ENCODE assay signal across 8 cellular contexts in the genomic region with DNA sequence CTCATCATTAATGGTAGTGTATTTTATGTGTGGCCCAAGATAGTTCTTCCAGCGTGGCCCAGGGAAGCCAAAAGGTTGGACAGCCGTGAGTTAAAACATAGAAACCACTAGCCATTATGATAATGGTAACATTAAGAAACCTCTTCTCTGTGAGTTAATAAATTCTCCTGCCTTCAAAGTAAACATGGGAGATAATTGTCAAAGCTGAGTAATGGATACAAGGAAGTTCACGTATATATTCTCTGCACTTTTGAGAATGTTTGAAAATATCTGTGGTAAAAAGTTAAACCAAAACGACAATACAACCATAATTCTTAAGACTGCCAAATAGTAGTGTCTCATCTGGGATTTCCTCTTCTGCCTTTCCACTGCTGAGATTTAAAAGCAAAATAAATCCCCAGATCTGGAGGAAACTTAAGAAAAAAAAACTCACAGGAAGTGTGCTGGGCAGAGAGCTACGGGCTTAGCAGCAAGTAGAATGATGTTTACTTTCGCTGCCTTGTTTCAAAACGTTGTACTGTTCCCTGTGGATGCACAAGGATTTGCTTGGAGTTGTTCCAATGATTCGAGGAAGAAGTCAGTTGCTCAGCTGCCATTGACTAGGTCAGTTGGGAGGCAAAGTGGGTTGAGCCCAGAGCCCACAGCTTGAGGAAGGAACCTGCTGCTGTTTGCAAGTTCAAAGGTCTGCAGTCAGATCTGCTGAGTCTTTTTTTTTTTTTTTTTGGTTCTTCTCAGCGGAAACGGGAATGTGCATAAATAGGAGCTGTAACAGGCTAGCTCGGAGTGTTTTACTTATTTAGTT. TPM values are rescaled to one million over a fixed set of nuclear protein-coding genes. Genes with fewer than 3 reads are reported as not detected.
DNase-seq lines count a peak whose midpoint lies in the region; ATAC-seq and TF ChIP-seq lines count a peak whose summit lies in the region.

No MANE protein-coding gene starts in this region.

- no peak for ATAC-seq in DND-41 (ENCODE audit: insufficient read depth, low read depth)
- no peak for ATAC-seq in HG03280 (IDR thresholded peaks at IDR 0.05; ENCODE audit: unreplicated experiment)
- ATAC-seq in HG03196 (IDR thresholded peaks at IDR 0.05; ENCODE audit: unreplicated experiment): no peak

- H2AFZ ChIP-seq in DND-41 (ENCODE audit: low read depth, low read length): peak overlapping the region; percentile 89

- peaks cover 40% of the 10 kb centered on the region for H3K79me2 ChIP-seq in DND-41 (ENCODE audit: insufficient read depth, low read length)

- H3K4me3 ChIP-seq in DND-41 (ENCODE audit: low read depth in 1 of 2, low read length in 2 of 2) (peak overlapping the region; percentile 44 to 78; a peak in 3 of 4 replicates), LNCaP clone FGC (ENCODE audit: low read depth, low read length) (peak overlapping the region; percentile 73)

- no peaks in the 10 kb centered on the region for H4K20me1 ChIP-seq in DND-41 (ENCODE audit: insufficient read depth, low read length)

- peaks cover 1% of the 10 kb centered on the region for H3K27me3 Mint-ChIP-seq in endothelial cell (ENCODE audit: unreplicated experiment)

- peak overlapping the region; percentile 74 for H3K4me2 ChIP-seq in DND-41 (ENCODE audit: insufficient read depth, low read length)

- POLR2A ChIA-PET in GM10248 (lab: Yijun Ruan, JAX): interaction anchor here (0.5 to 3.9 kb wide), 6 partner anchors 10 to 144 kb away, joined by 3 to 25 read pairs (median 6); no protein-coding TSS in a partner anchor

- peaks cover 38% of the 10 kb centered on the region for H3K4me1 ChIP-seq in DND-41 (ENCODE audit: insufficient read depth, low read length)

- CTCF ChIA-PET in GM10248 (lab: Yijun Ruan, JAX): interaction anchor here (1.0 to 3.0 kb wide), 9 partner anchors 10 to 70 kb away, joined by 3 to 9 read pairs (median 4); no protein-coding TSS in a partner anchor

- no peaks in the 10 kb centered on the region for H3K9me3 Mint-ChIP-seq in endothelial cell (ENCODE audit: unreplicated experiment)

- H3K36me3 ChIP-seq in DND-41 (ENCODE audit: insufficient read depth, low read length): peaks cover 14% of the 10 kb centered on the region

- peaks cover 18% of the 10 kb centered on the region for H3K4me1 Mint-ChIP-seq in endothelial cell (ENCODE audit: unreplicated experiment)

- TF ChIP-seq CTCF in DND-41 (IDR thresholded peaks at IDR 0.05; ENCODE audit: borderline replicate concordance, extremely low read depth, low read length, poor library complexity, severe bottlenecking) (no peak), LNCaP clone FGC (IDR thresholded peaks at IDR 0.05; ENCODE audit: control insufficient read depth, extremely low read depth, insufficient read depth) (no peak), endothelial cell (IDR thresholded peaks at IDR 0.05; ENCODE audit: unreplicated experiment) (no peak), GM10248 (IDR thresholded peaks at IDR 0.05; ENCODE audit: control extremely low read depth, extremely low read depth, low read depth, missing control alignments) (no peak)

- peak; percentile 66 for DNase-seq in DND-41
- DNase-seq in LNCaP clone FGC (ENCODE audit: low read depth): peak; percentile 92
- DNase-seq in SW 1271 (lab: John Stamatoyannopoulos, UW): peak; percentile 54 to 83
- DNase-seq in endothelial cell (ENCODE audit: low spot score): no peak
- peak; percentile 90 for DNase-seq in myocyte (ENCODE audit: low read depth)
- no peak for DNase-seq in GM10248 (ENCODE audit: extremely low spot score)

- H3K9ac ChIP-seq in DND-41 (ENCODE audit: low read depth, low read length): peak overlapping the region; percentile 85

- H3K36me3 Mint-ChIP-seq in endothelial cell (ENCODE audit: low read depth, unreplicated experiment): no peaks in the 10 kb centered on the region

- no peaks in the 10 kb centered on the region for H3K27me3 ChIP-seq in DND-41 (ENCODE audit: insufficient read depth, low read length, poor library complexity)

- H3K4me3 Mint-ChIP-seq in endothelial cell (ENCODE audit: unreplicated experiment): no peak overlapping the region

- H3K27ac ChIP-seq in DND-41 (ENCODE audit: low read length): peak overlapping the region; percentile 99

- no peaks in the 10 kb centered on the region for H3K9me3 ChIP-seq in DND-41 (ENCODE audit: insufficient read depth, low read length, severe bottlenecking)

- peak overlapping the region; percentile 76 for H3K27ac Mint-ChIP-seq in endothelial cell (ENCODE audit: unreplicated experiment)

RNA-seq across cellular contexts. Expression of gene TPCN1, which starts 1.7 kb away (rescaled TPM):
- total RNA-seq in endothelial cell (ENCODE audit: unreplicated experiment): 8.4 TPM
- total RNA-seq in myocyte: 42.0 and 43.1 TPM in 2 replicates
- polyA plus RNA-seq in myocyte (2012): 40.5 TPM

RNA-seq across cellular contexts. Expression of gene RITA1, which starts 37.4 kb away (rescaled TPM):
- total RNA-seq in endothelial cell (ENCODE audit: unreplicated experiment): 11.7 TPM
- 43.7 and 65.3 TPM in 2 replicates for total RNA-seq in myocyte
- 24.9 TPM for polyA plus RNA-seq in myocyte (2012)

RNA-seq across cellular contexts. Expression of gene DDX54, which starts 37.7 kb away (rescaled TPM):
- total RNA-seq in endothelial cell (ENCODE audit: unreplicated experiment) (47.5 TPM), myocyte (78.5 and 80.3 TPM in 2 replicates)
- 39.6 TPM for polyA plus RNA-seq in myocyte (2012)

Comparison
In these comparisons a context has a peak if more than half of its experiments do, and no peak if none do; other contexts are left out.
1. DNase-seq: peak in DND-41 (single experiment), LNCaP clone FGC (single experiment), SW 1271 (2 of 2) and myocyte (single experiment); none in endothelial cell (single experiment) and GM10248 (single experiment).